ENCODE assay signal across 8 cellular contexts in genomic region chr1:39026947-39027507, GRCh38. TPM values are rescaled to one million over a fixed set of nuclear protein-coding genes. Genes with fewer than 3 reads are reported as not detected.
DNase-seq lines count a peak whose midpoint lies in the region; ATAC-seq and TF ChIP-seq lines count a peak whose summit lies in the region.

No MANE protein-coding gene starts in this region.

- peaks cover 28% of the 10 kb centered on the region for H3K36me3 Mint-ChIP-seq in activated CD4-positive, alpha-beta T cell treated with anti-CD3 and anti-CD28 coated beads, Interleukin-2, amount 10 ng/mL, durations not matched to agents 7 days and 5 days (ENCODE audit: low read depth)

- peaks cover 37 to 39% of the 10 kb centered on the region in 2 donors for H3K36me3 ChIP-seq in ascending aorta
- peaks cover 3 to 24% (median 15%) of the 10 kb centered on the region in 4 donors for H3K36me3 ChIP-seq in liver (ENCODE audit: control insufficient read depth in 4 of 4, insufficient read depth in 3 of 4, low read depth in 1 of 4, low read length in 3 of 4)
- peaks cover 29 to 33% of the 10 kb centered on the region in 2 donors for H3K36me3 ChIP-seq in thyroid gland

- no peaks in the 10 kb centered on the region for H3K27me3 ChIP-seq in ascending aorta
- no peaks in the 10 kb centered on the region for H3K27me3 ChIP-seq in liver (ENCODE audit: control insufficient read depth in 4 of 4, insufficient read depth in 4 of 4, low read length in 3 of 4)
- H3K27me3 ChIP-seq in thyroid gland, result no peaks in the 10 kb centered on the region

- intact Hi-C loops in ascending aorta (cut with DNase I), result loop anchor here (2.0 to 10.0 kb wide), 2 partner anchors 36 to 172 kb away; partner anchors contain the start of genes AKIRIN1 and RRAGC
- intact Hi-C loops in thyroid gland (cut with DNase I), result loop anchor here (5.0 kb wide), 1 partner anchor 155 kb away; the partner anchor contains the start of gene MYCBP

- H3K4me3 ChIP-seq in ascending aorta (peak overlapping the region; percentile 64 to 71), liver (ENCODE audit: low read depth in 1 of 3, low read length in 3 of 3) (peak overlapping the region; percentile 56 to 96 (median 94)), thyroid gland (replicated peaks in 1 of 3) (peak overlapping the region; percentile 76 to 92 (median 79))

- DNase-seq in activated CD4-positive, alpha-beta T cell treated with anti-CD3 and anti-CD28 coated beads, Interleukin-2, amount 10 ng/mL, durations not matched to agents 7 days and 5 days, result no peak
- no peak for DNase-seq in activated CD4-positive, alpha-beta T cell treated with anti-CD3 and anti-CD28 coated beads, Interleukin-2, amount 50 U/mL, for 1 hour
- DNase-seq in ascending aorta (ENCODE audit: low spot score in 2 of 2), result no peak
- no peak for DNase-seq in thyroid gland
- DNase-seq in SW 1271 (lab: John Stamatoyannopoulos, UW), result no peak

- peak overlapping the region; percentile 97 for H3K27ac Mint-ChIP-seq in activated CD4-positive, alpha-beta T cell treated with anti-CD3 and anti-CD28 coated beads, Interleukin-2, amount 10 ng/mL, durations not matched to agents 7 days and 5 days

- TF ChIP-seq RAD21 in liver (IDR thresholded peaks at IDR 0.05), result no peak

- whole genome bisulfite sequencing in liver, result 37% methylated on average over 26 of the region's 26 CpGs
- 29 to 32% methylated on average over 26 of the region's 26 CpGs for WGBS in thyroid gland, 2 donors

- H3K4me3 Mint-ChIP-seq in activated CD4-positive, alpha-beta T cell treated with anti-CD3 and anti-CD28 coated beads, Interleukin-2, amount 10 ng/mL, durations not matched to agents 7 days and 5 days, result peak overlapping the region; percentile 89

- TF ChIP-seq CTCF in ascending aorta (IDR thresholded peaks at IDR 0.05), result no peak
- TF ChIP-seq CTCF in liver (IDR thresholded peaks at IDR 0.05; ENCODE audit: low read depth, low read length, missing input control), result no peak
- no peak for TF ChIP-seq CTCF in thyroid gland (IDR thresholded peaks at IDR 0.05)

- peaks cover 41% of the 10 kb centered on the region for H3K4me1 Mint-ChIP-seq in activated CD4-positive, alpha-beta T cell treated with anti-CD3 and anti-CD28 coated beads, Interleukin-2, amount 10 ng/mL, durations not matched to agents 7 days and 5 days

- CTCF ChIA-PET in activated CD4-positive, alpha-beta T cell treated with anti-CD3 and anti-CD28 coated beads, Interleukin-2, amount 10 ng/mL, durations not matched to agents 7 days and 5 days (lab: Charles Lee), result interaction anchor here (1.2 to 2.2 kb wide), 3 partner anchors 10 to 29 kb away, joined by 3 to 5 read pairs (median 3); no protein-coding TSS in a partner anchor

- H3K9me3 ChIP-seq in ascending aorta (no peaks in the 10 kb centered on the region), liver (ENCODE audit: control insufficient read depth in 4 of 4, low read length in 3 of 4) (no peaks in the 10 kb centered on the region), thyroid gland (no peaks in the 10 kb centered on the region)

- H3K4me1 ChIP-seq in ascending aorta, result peaks cover 0 to 10% of the 10 kb centered on the region in 2 donors
- peaks cover 0 to 11% (median 5%) of the 10 kb centered on the region in 4 donors for H3K4me1 ChIP-seq in liver (ENCODE audit: control insufficient read depth in 4 of 4, insufficient read depth in 4 of 4, low read length in 3 of 4)
- H3K4me1 ChIP-seq in thyroid gland, result peaks cover 5 to 12% of the 10 kb centered on the region in 2 donors

- peak overlapping the region; percentile 48 to 90 for H3K9ac ChIP-seq in liver (ENCODE audit: low read depth in 1 of 2, low read length in 2 of 2)

- ATAC-seq in GM18858 (IDR thresholded peaks at IDR 0.05; ENCODE audit: unreplicated experiment) (no peak), GM18861 (IDR thresholded peaks at IDR 0.05; ENCODE audit: unreplicated experiment) (no peak)

- peak overlapping the region; percentile 92 to 96 for H3K27ac ChIP-seq in ascending aorta
- peak overlapping the region; percentile 82 to 97 for H3K27ac ChIP-seq in liver (ENCODE audit: low read depth in 1 of 2, low read length in 2 of 2)
- peak overlapping the region; percentile 91 to 96 (median 96) for H3K27ac ChIP-seq in thyroid gland

- POLR2A ChIA-PET in activated CD4-positive, alpha-beta T cell treated with anti-CD3 and anti-CD28 coated beads, Interleukin-2, amount 10 ng/mL, durations not matched to agents 7 days and 5 days (lab: Charles Lee), result interaction anchor here (0.7 kb wide), 1 partner anchor 980 kb away, joined by 5 read pairs; the partner anchor contains the start of gene POU3F1

- no peak for TF ChIP-seq POLR2A in thyroid gland (IDR thresholded peaks at IDR 0.05)

- H3K9me3 Mint-ChIP-seq in activated CD4-positive, alpha-beta T cell treated with anti-CD3 and anti-CD28 coated beads, Interleukin-2, amount 10 ng/mL, durations not matched to agents 7 days and 5 days, result peaks cover 4% of the 10 kb centered on the region

- peaks cover 3% of the 10 kb centered on the region for H3K27me3 Mint-ChIP-seq in activated CD4-positive, alpha-beta T cell treated with anti-CD3 and anti-CD28 coated beads, Interleukin-2, amount 10 ng/mL, durations not matched to agents 7 days and 5 days

TF ChIP-seq in liver, 16 proteins besides CTCF, POLR2A, EP300 and RAD21:
- TF ChIP-seq HNF4G (IDR thresholded peaks at IDR 0.05), result no peak

RNA-seq across cellular contexts. Expression of gene NDUFS5, which starts 0.9 kb away (rescaled TPM):
- 100 to 1,000 TPM; 125 to 148 TPM for total RNA-seq in activated CD4-positive, alpha-beta T cell treated with anti-CD3 and anti-CD28 coated beads, Interleukin-2, amount 10 ng/mL, durations not matched to agents 7 days and 5 days
- total RNA-seq in ascending aorta (194 TPM), liver (100 to 1,000 TPM; 193 to 213 TPM), thyroid gland (100 to 1,000 TPM; 428 to 631 (median 514) TPM)
- polyA plus RNA-seq in liver, result 100 to 1,000 TPM; 259 to 308 TPM

RNA-seq across cellular contexts. Expression of gene AKIRIN1, which starts 36.0 kb away (rescaled TPM):
- 10 to 100 TPM; 61.2 to 74.5 TPM for total RNA-seq in activated CD4-positive, alpha-beta T cell treated with anti-CD3 and anti-CD28 coated beads, Interleukin-2, amount 10 ng/mL, durations not matched to agents 7 days and 5 days
- total RNA-seq in ascending aorta (29.6 TPM), liver (10 to 100 TPM; 30.0 to 52.4 TPM), thyroid gland (10 to 100 TPM; 46.8 to 64.6 (median 56.7) TPM)
- polyA plus RNA-seq in liver, result 10 to 100 TPM; 18.2 to 23.6 TPM
